Comparison of ENCODE assay signal across 8 cellular contexts in genomic region chr7:101290177-101291037, GRCh38. TPM values are rescaled to one million over a fixed set of nuclear protein-coding genes. Genes with fewer than 3 reads are reported as not detected.
DNase-seq lines count a peak whose midpoint lies in the region; ATAC-seq and TF ChIP-seq lines count a peak whose summit lies in the region.
"Not testable (repeated sequence)": the region's sequence is repeated elsewhere in the genome, so short reads cannot be mapped to it uniquely, and the experiment has no call there.

No MANE protein-coding gene starts in this region.

- not testable (repeated sequence) for H4K20me1 ChIP-seq in HCT116 (ENCODE audit: insufficient read depth)

- peaks cover 28% of the 10 kb centered on the region for H3K27me3 ChIP-seq in CD4-positive, alpha-beta T cell (ENCODE audit: control insufficient read depth, insufficient read depth, low read length)
- not testable (repeated sequence) for H3K27me3 ChIP-seq in HCT116 (ENCODE audit: insufficient read depth, low read length)
- H3K27me3 ChIP-seq in WERI-Rb-1 (ENCODE audit: insufficient read depth, low read depth, severe bottlenecking) = peaks cover 19% of the 10 kb centered on the region

- ATAC-seq in CD4-positive, alpha-beta T cell (ENCODE audit: poor library complexity) = peak; percentile 74
- peak; percentile 95 for ATAC-seq in HCT116
- ATAC-seq in activated naive CD8-positive, alpha-beta T cell treated with anti-CD3 and anti-CD28 coated beads, Interleukin-2, amount 50 U/mL, for 24 hours = peak; percentile 53

- H3K4me3 Mint-ChIP-seq in CD4-positive, alpha-beta T cell; activated naive CD8-positive, alpha-beta T cell treated with anti-CD3 and anti-CD28 coated beads, Interleukin-2, amount 50 U/mL, for 24 hours; glutamatergic neuron (ENCODE audit: unreplicated experiment); neural crest cell: not testable (repeated sequence)

- not testable (repeated sequence) for H3K36me3 ChIP-seq in HCT116 (ENCODE audit: control insufficient read depth in 1 of 2, insufficient read depth in 2 of 2, low read length in 2 of 2); WERI-Rb-1

- not testable (repeated sequence) for H3K4me1 Mint-ChIP-seq in CD4-positive, alpha-beta T cell (ENCODE audit: low read depth); glutamatergic neuron (ENCODE audit: low read depth, unreplicated experiment); neural crest cell
- peaks cover 14% of the 10 kb centered on the region for H3K4me1 Mint-ChIP-seq in activated naive CD8-positive, alpha-beta T cell treated with anti-CD3 and anti-CD28 coated beads, Interleukin-2, amount 50 U/mL, for 24 hours

- not testable (repeated sequence) for H3K4me1 ChIP-seq in HCT116 (ENCODE audit: control insufficient read depth in 1 of 2, insufficient read depth in 2 of 2, low read length in 2 of 2)

- not testable (repeated sequence) for H3K9ac ChIP-seq in HCT116 (ENCODE audit: low read length)

- POLR2A ChIA-PET in CD4-positive, alpha-beta T cell (lab: Charles Lee); HCT116 (lab: Charles Lee): not testable (repeated sequence)

- not testable (repeated sequence) for H3K9me2 ChIP-seq in HCT116 (ENCODE audit: insufficient read depth)

- not testable (repeated sequence) for H3K27ac Mint-ChIP-seq in CD4-positive, alpha-beta T cell; activated naive CD8-positive, alpha-beta T cell treated with anti-CD3 and anti-CD28 coated beads, Interleukin-2, amount 50 U/mL, for 24 hours; glutamatergic neuron (ENCODE audit: unreplicated experiment); neural crest cell (ENCODE audit: unreplicated experiment)

- CTCF ChIA-PET in CD4-positive, alpha-beta T cell (lab: Charles Lee) = interaction anchor here (1.0 to 1.2 kb wide), 5 partner anchors 11 to 213 kb away, joined by 3 read pairs; partner anchors contain the start of genes PLOD3 and ZNHIT1
- CTCF ChIA-PET in HCT116 (lab: Charles Lee) = interaction anchor here (0.7 to 4.1 kb wide), 10 partner anchors 8 to 1314 kb away, joined by 3 to 18 read pairs (median 4); partner anchors contain the start of genes AZGP1 and PLOD3

- RAD21 ChIA-PET in HCT116 (lab: Charles Lee; ENCODE audit: low non-redundant PET in 1 of 2, low total read pairs in 2 of 2, uncharacterized antibody in 2 of 2, unreplicated experiment in 2 of 2) = not testable (repeated sequence)

- not testable (repeated sequence) for BruUV-seq in HCT116 (replicated peaks; lab: Mats Ljungman, UMichigan)

- peak; percentile 61 for TF ChIP-seq RAD21 in HCT116 (IDR thresholded peaks at IDR 0.05; ENCODE audit: low read depth)

- peaks cover 47% of the 10 kb centered on the region for H3K27me3 Mint-ChIP-seq in CD4-positive, alpha-beta T cell
- peaks cover 24% of the 10 kb centered on the region for H3K27me3 Mint-ChIP-seq in activated naive CD8-positive, alpha-beta T cell treated with anti-CD3 and anti-CD28 coated beads, Interleukin-2, amount 50 U/mL, for 24 hours
- not testable (repeated sequence) for H3K27me3 Mint-ChIP-seq in glutamatergic neuron (ENCODE audit: unreplicated experiment)
- peaks cover 68% of the 10 kb centered on the region for H3K27me3 Mint-ChIP-seq in neural crest cell (ENCODE audit: low read depth)

- not testable (repeated sequence) for H2AFZ ChIP-seq in HCT116 (ENCODE audit: low read depth, low read length, poor library complexity, severe bottlenecking)

- H3K79me2 ChIP-seq in HCT116 (ENCODE audit: insufficient read depth, low read length) = not testable (repeated sequence)

- H3K9me3 ChIP-seq in CD4-positive, alpha-beta T cell (ENCODE audit: control insufficient read depth, low read length); HCT116 (ENCODE audit: control insufficient read depth in 1 of 2, insufficient read depth in 1 of 2, low read depth in 1 of 2, low read length in 2 of 2); WERI-Rb-1 (ENCODE audit: severe bottlenecking): not testable (repeated sequence)

- peak; percentile 77 for TF ChIP-seq CTCF in CD4-positive, alpha-beta T cell (IDR thresholded peaks at IDR 0.05)
- TF ChIP-seq CTCF in HCT116 (IDR thresholded peaks at IDR 0.05 in 2 of 3, conservative IDR thresholded peaks at IDR 0.05 in 1 of 3; ENCODE audit: borderline replicate concordance in 1 of 3, insufficient read depth in 1 of 3, low read depth in 2 of 3, low read length in 2 of 3) (peak; percentile 51 to 71 (median 58); a peak in 5 of 6 replicates), WERI-Rb-1 (IDR thresholded peaks at IDR 0.05; ENCODE audit: low read depth, low read length) (peak; percentile 52), glutamatergic neuron (IDR thresholded peaks at IDR 0.05; ENCODE audit: partially characterized antibody, unreplicated experiment) (peak; percentile 86), neural crest cell (conservative IDR thresholded peaks at IDR 0.05) (peak; percentile 79)

- not testable (repeated sequence) for H3K27ac ChIP-seq in CD4-positive, alpha-beta T cell (ENCODE audit: low read depth, low read length); HCT116 (ENCODE audit: low read depth, low read length); WERI-Rb-1

- intact Hi-C loops in CD4-positive, alpha-beta T cell (cut with DNase I, micrococcal nuclease); HCT116 (cut with micrococcal nuclease): not testable (repeated sequence)

- peak; percentile 39 to 73 (median 54) for DNase-seq in CD4-positive, alpha-beta T cell
- peak; percentile 10 for DNase-seq in HCT116 (ENCODE audit: low read depth, low spot score)
- peak; percentile 74 for DNase-seq in NCI-H2227 treated with DMSO at 0.1 percent for 48 hours (lab: John Stamatoyannopoulos, UW)
- DNase-seq in WERI-Rb-1 = peak; percentile 61
- DNase-seq in activated naive CD8-positive, alpha-beta T cell treated with anti-CD3 and anti-CD28 coated beads, Interleukin-2, amount 50 U/mL, for 24 hours = peak; percentile 72
- DNase-seq in glutamatergic neuron = peak; percentile 78
- peak; percentile 76 for DNase-seq in neural crest cell (ENCODE audit: low read depth, low spot score)
- peak; percentile 24 to 45 for DNase-seq in stimulated activated CD8-positive, alpha-beta memory T cell treated with anti-CD3 and anti-CD28 coated beads, Interleukin-4, amount 100 ng/mL, for 4 hours (ENCODE audit: low read depth in 2 of 2, low spot score in 1 of 2)

- H3K36me3 Mint-ChIP-seq in CD4-positive, alpha-beta T cell (ENCODE audit: low read depth); activated naive CD8-positive, alpha-beta T cell treated with anti-CD3 and anti-CD28 coated beads, Interleukin-2, amount 50 U/mL, for 24 hours (ENCODE audit: low read depth); glutamatergic neuron (ENCODE audit: unreplicated experiment); neural crest cell (ENCODE audit: low read depth): not testable (repeated sequence)

- not testable (repeated sequence) for TF ChIP-seq POLR2A in HCT116 (IDR thresholded peaks at IDR 0.05; ENCODE audit: borderline replicate concordance, extremely low read depth, insufficient read depth, insufficient read length)

- not testable (repeated sequence) for H3K4me3 ChIP-seq in HCT116 (replicated peaks in 1 of 2; ENCODE audit: low read depth in 1 of 2, low read length in 2 of 2); WERI-Rb-1 (ENCODE audit: low read depth, low read length)

- H3K4me2 ChIP-seq in HCT116 (ENCODE audit: low read length) = 0 out of 2 replicates have a peak overlapping the region, but pooled peaks have one; percentile 2

- H3K9me3 Mint-ChIP-seq in CD4-positive, alpha-beta T cell; activated naive CD8-positive, alpha-beta T cell treated with anti-CD3 and anti-CD28 coated beads, Interleukin-2, amount 50 U/mL, for 24 hours; glutamatergic neuron (ENCODE audit: unreplicated experiment); neural crest cell: not testable (repeated sequence)

RNA-seq across cellular contexts. Expression of gene IFT22, which starts 31.2 kb away (rescaled TPM):
- 1 to 10 TPM; 2.7 to 3.3 TPM for total RNA-seq in CD4-positive, alpha-beta T cell
- total RNA-seq in HCT116 (2021; ENCODE audit: unreplicated experiment) (27.2 TPM), glutamatergic neuron (ENCODE audit: unreplicated experiment) (20.9 TPM), neural crest cell (48.0 and 54.3 TPM in 2 replicates)
- polyA plus RNA-seq in HCT116 (2012) = 24.6 and 28.7 TPM in 2 replicates

RNA-seq across cellular contexts. Expression of gene FIS1, which starts 45.5 kb away (rescaled TPM):
- total RNA-seq in CD4-positive, alpha-beta T cell = 10 to 100 TPM; 81.2 to 82.3 TPM
- total RNA-seq in HCT116 (2021; ENCODE audit: unreplicated experiment) (114 TPM), glutamatergic neuron (ENCODE audit: unreplicated experiment) (128 TPM), neural crest cell (104 and 106 TPM in 2 replicates)
- 179 and 201 TPM in 2 replicates for polyA plus RNA-seq in HCT116 (2012)

RNA-seq across cellular contexts. Expression of gene CLDN15, which starts 52.8 kb away (rescaled TPM):
- 10 to 100 TPM; 12.6 to 15.2 TPM for total RNA-seq in CD4-positive, alpha-beta T cell
- total RNA-seq in HCT116 (2021; ENCODE audit: unreplicated experiment) (16.9 TPM), glutamatergic neuron (ENCODE audit: unreplicated experiment) (9.4 TPM), neural crest cell (9.1 and 10.4 TPM in 2 replicates)
- polyA plus RNA-seq in HCT116 (2012) = 8.8 and 8.9 TPM in 2 replicates

Comparison
In these comparisons a context has a peak if more than half of its experiments do, and no peak if none do; other contexts are left out.
1. DNase-seq: peak in every context shown above with its lines; median percentile 78 in glutamatergic neuron; 76 in neural crest cell; 74 in NCI-H2227 treated with DMSO at 0.1 percent for 48 hours; 72 in activated naive CD8-positive, alpha-beta T cell treated with anti-CD3 and anti-CD28 coated beads, Interleukin-2, amount 50 U/mL, for 24 hours; 61 in WERI-Rb-1; 54 in CD4-positive, alpha-beta T cell; 34 in stimulated activated CD8-positive, alpha-beta memory T cell treated with anti-CD3 and anti-CD28 coated beads, Interleukin-4, amount 100 ng/mL, for 4 hours; 10 in HCT116.